ENCODE assay signal across 1 cellular context in genomic region chr6:157519255-157520116, GRCh38.
TF ChIP-seq lines count a peak whose summit lies in the region.

No MANE protein-coding gene starts in this region.

TF ChIP-seq in K562, 482 proteins besides CTCF, POLR2A, EP300 and RAD21 (continued from another document):
- no peak for TF ChIP-seq ZNF318 (IDR thresholded peaks at IDR 0.05; ENCODE audit: borderline replicate concordance in 1 of 2, low read depth in 1 of 2)
- TF ChIP-seq POLR2H (tag; IDR thresholded peaks at IDR 0.05; ENCODE audit: low read depth), result no peak
- no peak for TF ChIP-seq CGGBP1 (CRISPR knock-in tag; IDR thresholded peaks at IDR 0.05)
- 0 out of 2 replicates have a peak, but pooled peaks have one; percentile 60 for TF ChIP-seq ZNF592 (IDR thresholded peaks at IDR 0.05)
- no peak for TF ChIP-seq E2F6 (IDR thresholded peaks at IDR 0.05; ENCODE audit: borderline replicate concordance in 1 of 2, extremely low read depth in 1 of 2, insufficient read depth in 1 of 2, insufficient read length in 1 of 2, low read depth in 1 of 2, low read length in 1 of 2, poor library complexity in 1 of 2, severe bottlenecking in 1 of 2)
- no peak for TF ChIP-seq TCF7 (IDR thresholded peaks at IDR 0.05; ENCODE audit: borderline replicate concordance)
- 0 out of 2 replicates have a peak, but pooled peaks have one; percentile 3 for TF ChIP-seq BACH1 (tag; IDR thresholded peaks at IDR 0.05)
- TF ChIP-seq NCOA2 (IDR thresholded peaks at IDR 0.05; ENCODE audit: partially characterized antibody in 2 of 2), result no peak
- no peak; the same call in 1 of the 2 replicates for TF ChIP-seq ZKSCAN8 (CRISPR knock-in tag; IDR thresholded peaks at IDR 0.05)
- no peak for TF ChIP-seq GTF2F1 (IDR thresholded peaks at IDR 0.05; ENCODE audit: low read depth, low read length)
- TF ChIP-seq PTTG1 (tag; IDR thresholded peaks at IDR 0.05; ENCODE audit: low read depth), result no peak
- TF ChIP-seq SREBF1 (IDR thresholded peaks at IDR 0.05; ENCODE audit: borderline replicate concordance, low read depth, low read length), result no peak
- 0 out of 2 replicates have a peak, but pooled peaks have one; percentile 10 for TF ChIP-seq KLF13 (tag; IDR thresholded peaks at IDR 0.05; ENCODE audit: borderline replicate concordance, low read depth)
- TF ChIP-seq ZNF280B (CRISPR knock-in tag; IDR thresholded peaks at IDR 0.05), result no peak
- TF ChIP-seq ERF (CRISPR knock-in tag; IDR thresholded peaks at IDR 0.05), result no peak
- no peak for TF ChIP-seq ATF7 (IDR thresholded peaks at IDR 0.05)
- TF ChIP-seq HBP1 (CRISPR knock-in tag; IDR thresholded peaks at IDR 0.05), result no peak
- no peak for TF ChIP-seq SMARCA4 (IDR thresholded peaks at IDR 0.05)
- TF ChIP-seq HCFC1 (IDR thresholded peaks at IDR 0.05; ENCODE audit: low read depth, low read length), result no peak
- no peak for TF ChIP-seq ZBTB12 (CRISPR knock-in tag; IDR thresholded peaks at IDR 0.05)
- TF ChIP-seq ZNF584 (CRISPR knock-in tag; IDR thresholded peaks at IDR 0.05; ENCODE audit: low read depth), result peak; percentile 8; the same call in 1 of the 2 replicates
- TF ChIP-seq EGR1 (conservative IDR thresholded peaks at IDR 0.05), result no peak
- no peak for TF ChIP-seq SP2 (IDR thresholded peaks at IDR 0.05; ENCODE audit: extremely low read depth, low read depth, low read length, poor library complexity, severe bottlenecking)
- peak in 1 of 3 experiments; percentile 12; a peak in 1 of 6 replicates for TF ChIP-seq ZBTB11 (CRISPR knock-in tag; IDR thresholded peaks at IDR 0.05)
- TF ChIP-seq MAFF (IDR thresholded peaks at IDR 0.05; ENCODE audit: low read length), result no peak
- TF ChIP-seq ZNF583 (CRISPR knock-in tag; IDR thresholded peaks at IDR 0.05), result no peak
- no peak for TF ChIP-seq ZNF174 (CRISPR knock-in tag; IDR thresholded peaks at IDR 0.05)
- no peak for TF ChIP-seq ZNF655 (CRISPR knock-in tag; IDR thresholded peaks at IDR 0.05)
